In the genomic region with DNA sequence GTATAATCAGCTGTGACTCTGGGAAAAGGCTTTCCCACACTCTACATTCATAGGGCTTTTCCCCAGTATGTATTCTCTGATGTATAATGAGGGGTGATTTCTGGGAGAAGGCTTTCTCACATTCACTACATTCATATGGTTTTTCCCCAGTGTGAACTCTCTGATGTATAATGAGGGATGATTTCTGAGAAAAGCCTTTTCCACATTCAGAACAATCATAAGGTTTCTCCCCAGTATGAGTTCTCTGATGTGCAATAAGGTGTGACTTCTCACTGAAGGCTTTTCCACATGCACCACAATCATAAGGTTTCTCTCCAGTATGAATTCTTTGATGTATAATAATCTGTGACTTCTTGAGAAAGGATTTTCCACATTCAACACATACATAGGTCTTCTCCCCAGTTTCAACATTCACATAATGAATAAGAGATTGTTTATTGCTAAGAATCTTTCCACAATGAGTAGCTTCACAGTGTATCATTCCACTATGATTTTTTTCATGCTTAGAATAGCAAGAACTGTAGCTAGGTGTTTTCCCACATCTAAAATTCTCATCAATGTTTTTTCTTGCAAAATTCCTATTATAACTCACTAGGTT, we compare ENCODE assay signal across 3 cellular contexts.
TF ChIP-seq lines count a peak whose summit lies in the region.

No MANE protein-coding gene starts in this region.

TF ChIP-seq in A549, 52 proteins besides CTCF, POLR2A, EP300 and RAD21:
- TF ChIP-seq, protein P1, sequence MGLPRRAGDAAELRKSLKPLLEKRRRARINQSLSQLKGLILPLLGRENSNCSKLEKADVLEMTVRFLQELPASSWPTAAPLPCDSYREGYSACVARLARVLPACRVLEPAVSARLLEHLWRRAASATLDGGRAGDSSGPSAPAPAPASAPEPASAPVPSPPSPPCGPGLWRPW (IDR thresholded peaks at IDR 0.05) = no peak
- TF ChIP-seq GATA3 (IDR thresholded peaks at IDR 0.05; ENCODE audit: borderline replicate concordance) = peak; percentile 52; the same call in 1 of the 2 replicates
TF ChIP-seq in A549: peak in this region for 1.

TF ChIP-seq in HEK293, 187 proteins besides CTCF, POLR2A, EP300 and RAD21 (continued from another document):
- TF ChIP-seq ZNF274 (IDR thresholded peaks at IDR 0.05; ENCODE audit: low read length) (peak; percentile 64), ZNF274 (tag by site-specific recombination; IDR thresholded peaks at IDR 0.05; ENCODE audit: borderline replicate concordance) (peak; percentile 95), ZFP3 (tag by site-specific recombination; IDR thresholded peaks at IDR 0.05; ENCODE audit: low read depth) (no peak)

TF ChIP-seq in K562, 482 proteins besides CTCF, POLR2A, EP300 and RAD21 (continued from another document):
- no peak for TF ChIP-seq HOXB6 (CRISPR knock-in tag; IDR thresholded peaks at IDR 0.05; ENCODE audit: borderline replicate concordance)
- TF ChIP-seq TFAM (CRISPR knock-in tag; conservative IDR thresholded peaks at IDR 0.05) = no peak
- TF ChIP-seq RBM14 (IDR thresholded peaks at IDR 0.05; ENCODE audit: borderline replicate concordance, insufficient read depth, low read depth, low read length) = no peak
- no peak for TF ChIP-seq NCOA1 (IDR thresholded peaks at IDR 0.05; ENCODE audit: low read depth)
- TF ChIP-seq ILK (tag; IDR thresholded peaks at IDR 0.05; ENCODE audit: borderline replicate concordance, low read depth) = no peak
- TF ChIP-seq U2AF1 (optimal IDR thresholded peaks at IDR 0.05; ENCODE audit: low read depth, low read length) = no peak
- 0 out of 2 replicates have a peak, but pooled peaks have one; percentile 48 for TF ChIP-seq XRCC3 (IDR thresholded peaks at IDR 0.05)
- no peak for TF ChIP-seq HNRNPLL (IDR thresholded peaks at IDR 0.05; ENCODE audit: low read depth, low read length, poor library complexity, severe bottlenecking)
- no peak for TF ChIP-seq THRAP3 (IDR thresholded peaks at IDR 0.05; ENCODE audit: borderline replicate concordance)
- TF ChIP-seq CBX3 (IDR thresholded peaks at IDR 0.05; ENCODE audit: borderline replicate concordance in 1 of 2, low read length in 2 of 2) = peak in 1 of 2 experiments; percentile 34; a peak in 1 of 3 replicates
- TF ChIP-seq RB1 (IDR thresholded peaks at IDR 0.05; ENCODE audit: low read depth) = no peak
- TF ChIP-seq LEF1 (IDR thresholded peaks at IDR 0.05) = no peak
- no peak for TF ChIP-seq ETV1 (tag; conservative IDR thresholded peaks at IDR 0.05; ENCODE audit: low read depth)
- no peak for TF ChIP-seq ELF2 (CRISPR knock-in tag; IDR thresholded peaks at IDR 0.05)
- no peak for TF ChIP-seq TCF7L2 (IDR thresholded peaks at IDR 0.05; ENCODE audit: low read depth, low read length)
- TF ChIP-seq LARP7 (IDR thresholded peaks at IDR 0.05) = no peak
- peak; percentile 94 for TF ChIP-seq TRIM28 (IDR thresholded peaks at IDR 0.05)
- TF ChIP-seq CHD4 (IDR thresholded peaks at IDR 0.05; ENCODE audit: insufficient read depth, insufficient replicate concordance, low read depth, low read length, poor library complexity, severe bottlenecking) = no peak
- TF ChIP-seq, protein P2, sequence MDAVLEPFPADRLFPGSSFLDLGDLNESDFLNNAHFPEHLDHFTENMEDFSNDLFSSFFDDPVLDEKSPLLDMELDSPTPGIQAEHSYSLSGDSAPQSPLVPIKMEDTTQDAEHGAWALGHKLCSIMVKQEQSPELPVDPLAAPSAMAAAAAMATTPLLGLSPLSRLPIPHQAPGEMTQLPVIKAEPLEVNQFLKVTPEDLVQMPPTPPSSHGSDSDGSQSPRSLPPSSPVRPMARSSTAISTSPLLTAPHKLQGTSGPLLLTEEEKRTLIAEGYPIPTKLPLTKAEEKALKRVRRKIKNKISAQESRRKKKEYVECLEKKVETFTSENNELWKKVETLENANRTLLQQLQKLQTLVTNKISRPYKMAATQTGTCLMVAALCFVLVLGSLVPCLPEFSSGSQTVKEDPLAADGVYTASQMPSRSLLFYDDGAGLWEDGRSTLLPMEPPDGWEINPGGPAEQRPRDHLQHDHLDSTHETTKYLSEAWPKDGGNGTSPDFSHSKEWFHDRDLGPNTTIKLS (IDR thresholded peaks at IDR 0.05; ENCODE audit: borderline replicate concordance, low read depth) = no peak
- no peak for TF ChIP-seq CSDE1 (IDR thresholded peaks at IDR 0.05)
- TF ChIP-seq TRIM24 (IDR thresholded peaks at IDR 0.05) = 0 out of 4 replicates have a peak, but pooled peaks of 1 of the 2 experiments have one; percentile 34
- TF ChIP-seq, protein P3, sequence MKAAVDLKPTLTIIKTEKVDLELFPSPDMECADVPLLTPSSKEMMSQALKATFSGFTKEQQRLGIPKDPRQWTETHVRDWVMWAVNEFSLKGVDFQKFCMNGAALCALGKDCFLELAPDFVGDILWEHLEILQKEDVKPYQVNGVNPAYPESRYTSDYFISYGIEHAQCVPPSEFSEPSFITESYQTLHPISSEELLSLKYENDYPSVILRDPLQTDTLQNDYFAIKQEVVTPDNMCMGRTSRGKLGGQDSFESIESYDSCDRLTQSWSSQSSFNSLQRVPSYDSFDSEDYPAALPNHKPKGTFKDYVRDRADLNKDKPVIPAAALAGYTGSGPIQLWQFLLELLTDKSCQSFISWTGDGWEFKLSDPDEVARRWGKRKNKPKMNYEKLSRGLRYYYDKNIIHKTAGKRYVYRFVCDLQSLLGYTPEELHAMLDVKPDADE (conservative IDR thresholded peaks at IDR 0.05; ENCODE audit: control insufficient read depth, low read depth, low read length) = 0 out of 2 replicates have a peak, but pooled peaks have one; percentile 26
- no peak for TF ChIP-seq TAL1 (IDR thresholded peaks at IDR 0.05)
- TF ChIP-seq SRSF1 (IDR thresholded peaks at IDR 0.05; ENCODE audit: low read depth, low read length) = no peak
